In genomic region chr5:88886756-88887741, GRCh38 we compare ENCODE assay signal across 10 cellular contexts. TPM values are rescaled to one million over a fixed set of nuclear protein-coding genes. Genes with fewer than 3 reads are reported as not detected.
A peak's percentile ranks its signal among the peaks of the same experiment; 100 is the strongest.
DNase-seq lines count a peak whose midpoint lies in the region; ATAC-seq and TF ChIP-seq lines count a peak whose summit lies in the region.
"Had no signal": no experiment of that assay in that cellular context is flagged by ENCODE, and none has a peak within 500 bp of the region (broad histone marks: within the 10 kb centered on the region; RNA-seq: fewer than 3 reads in every experiment).

No MANE protein-coding gene starts in this region.

- CTCF ChIA-PET in Panc1 (lab: Charles Lee), result no interaction called here

- in situ Hi-C loops in Panc1 (cut with HindIII; ENCODE audit: low pct_unique_long_range_greater_than_20kb, low sequenced_read_pairs), result no loop called here
- in situ Hi-C loops in transverse colon (cut with MboI; ENCODE audit: low pct_ligation_motif_present in 1 of 4, low pct_unique_long_range_greater_than_20kb in 1 of 4, low sequenced_read_pairs in 3 of 4), result loop anchor here in 2 of 4 donors (10.0 to 25.0 kb wide), 2 partner anchors 150 to 152 kb away; no protein-coding TSS in a partner anchor
- in situ Hi-C loops in GM13976 (cut with MboI; ENCODE audit: low sequenced_read_pairs, unreplicated experiment), result loop anchor here (10.0 to 25.0 kb wide), 3 partner anchors 178 to 850 kb away; no protein-coding TSS in a partner anchor

- POLR2A ChIA-PET in Panc1 (lab: Charles Lee), result no interaction called here

- TF ChIP-seq POLR2A in right lobe of liver (IDR thresholded peaks at IDR 0.05) (no peak), transverse colon (IDR thresholded peaks at IDR 0.05) (no peak)

- no peak for TF ChIP-seq EP300 in transverse colon (IDR thresholded peaks at IDR 0.05; ENCODE audit: low read depth)

- H3K36me3 ChIP-seq in cardiac muscle cell (no peaks in the 10 kb centered on the region), Panc1 (ENCODE audit: control insufficient read depth, insufficient read depth, low read length) (no peaks in the 10 kb centered on the region; the same call in 1 of the 2 replicates), right lobe of liver (no peaks in the 10 kb centered on the region), transverse colon (no peaks in the 10 kb centered on the region)

- H3K27me3 ChIP-seq in cardiac muscle cell (no peaks in the 10 kb centered on the region), Panc1 (ENCODE audit: control insufficient read depth, insufficient read depth, low read length) (no peaks in the 10 kb centered on the region), right lobe of liver (no peaks in the 10 kb centered on the region), transverse colon (no peaks in the 10 kb centered on the region)

- TF ChIP-seq CTCF in cardiac muscle cell (IDR thresholded peaks at IDR 0.05; ENCODE audit: low read depth, low read length) (no peak), Panc1 (IDR thresholded peaks at IDR 0.05) (no peak), right lobe of liver (IDR thresholded peaks at IDR 0.05) (no peak), transverse colon (IDR thresholded peaks at IDR 0.05) (no peak), GM13976 (IDR thresholded peaks at IDR 0.05; ENCODE audit: borderline replicate concordance, control extremely low read depth, extremely low read depth, insufficient read depth, missing control alignments) (no peak)

- H3K4me1 ChIP-seq in cardiac muscle cell (ENCODE audit: low read depth), result peaks cover 18% of the 10 kb centered on the region
- peaks cover 30% of the 10 kb centered on the region for H3K4me1 ChIP-seq in Panc1 (ENCODE audit: control insufficient read depth, insufficient read depth, low read length)
- peaks cover 0 to 10% (median 0%) of the 10 kb centered on the region in 4 donors for H3K4me1 ChIP-seq in right lobe of liver
- peaks cover 0 to 37% (median 2%) of the 10 kb centered on the region in 4 donors for H3K4me1 ChIP-seq in transverse colon

- 38% methylated on average over 6 of the region's 6 CpGs for WGBS in right lobe of liver (ENCODE audit: insufficient coverage, low coverage, low lambda C conversion rate, missing lambda C conversion rate)
- WGBS in transverse colon (ENCODE audit: low coverage in 1 of 2), 2 donors, result 48 to 57% methylated on average over 6 of the region's 6 CpGs

- H3K4me3 ChIP-seq in cardiac muscle cell, result no peak overlapping the region
- H3K4me3 ChIP-seq in Panc1 (ENCODE audit: low read depth in 2 of 2, low read length in 2 of 2), result no peak overlapping the region
- H3K4me3 ChIP-seq in right lobe of liver, result no peak overlapping the region
- H3K4me3 ChIP-seq in transverse colon, result peak overlapping the region in 1 of 4 donors; percentile 14
- H3K4me3 ChIP-seq: A549 had no signal

- H3K9me3 ChIP-seq in cardiac muscle cell (ENCODE audit: low read depth), result no peaks in the 10 kb centered on the region
- H3K9me3 ChIP-seq in Panc1 (ENCODE audit: control insufficient read depth, insufficient read depth, low read depth, low read length), result no peaks in the 10 kb centered on the region
- H3K9me3 ChIP-seq in right lobe of liver, result no peaks in the 10 kb centered on the region
- no peaks in the 10 kb centered on the region for H3K9me3 ChIP-seq in transverse colon
- H3K9me3 ChIP-seq: A549 had no signal

- intact Hi-C loops in cardiac septum (cut with DNase I), result loop anchor here (10.0 kb wide), 1 partner anchor 1048 kb away; no protein-coding TSS in a partner anchor
- intact Hi-C loops in Panc1 (cut with micrococcal nuclease; ENCODE audit: unreplicated experiment), result loop anchor here (10.0 kb wide), 1 partner anchor 1378 kb away; no protein-coding TSS in a partner anchor
- intact Hi-C loops in right lobe of liver (cut with DNase I), result no loop called here
- intact Hi-C loops in transverse colon (cut with DNase I; ENCODE audit: low total_unique reads), result loop anchor here (10.0 kb wide), 1 partner anchor 58 kb away; no protein-coding TSS in a partner anchor

- ATAC-seq in Panc1, result no peak
- ATAC-seq in right lobe of liver, result no peak
- no peak for ATAC-seq in GM21825 (IDR thresholded peaks at IDR 0.05; ENCODE audit: unreplicated experiment)
- ATAC-seq in GM18502 (IDR thresholded peaks at IDR 0.05; ENCODE audit: poor library complexity, unreplicated experiment), result no peak
- ATAC-seq: A549 had no signal

- no peak for DNase-seq in cardiac muscle cell (ENCODE audit: low read depth in 1 of 2, low spot score in 1 of 2)
- DNase-seq in cardiac septum (ENCODE audit: low spot score), result no peak
- DNase-seq in Panc1 (ENCODE audit: low read depth, low spot score), result no peak
- DNase-seq in right lobe of liver, result peak in 1 of 3 donors; percentile 35
- no peak for DNase-seq in transverse colon
- DNase-seq in GM13976 (ENCODE audit: low spot score), result no peak
- DNase-seq: NCI-H187 had no signal

- peak overlapping the region; percentile 24 for H3K27ac ChIP-seq in cardiac muscle cell
- H3K27ac ChIP-seq in Panc1 (ENCODE audit: low read length), result 0 out of 2 replicates have a peak overlapping the region, but pooled peaks have one; percentile 49
- H3K27ac ChIP-seq in right lobe of liver, result peak overlapping the region; percentile 41 to 65 (median 50)
- H3K27ac ChIP-seq in transverse colon, result peak overlapping the region; percentile 83 to 89 (median 89)
- H3K27ac ChIP-seq: A549 had no signal

- BruUV-seq in Panc1 (replicated peaks; lab: Mats Ljungman, UMichigan), result no TSS peak

RNA-seq across cellular contexts. Expression of gene MEF2C, which starts 4.1 kb away (rescaled TPM):
- 95.3 and 175 TPM in 2 replicates for total RNA-seq in cardiac muscle cell
- polyA plus RNA-seq in cardiac muscle cell, result 107 and 137 TPM in 2 replicates
- total RNA-seq in cardiac septum, result 64.6 TPM
- 9.9 TPM for total RNA-seq in Panc1 (2021; ENCODE audit: unreplicated experiment)
- 6.6 TPM for polyA plus RNA-seq in Panc1 (2012; ENCODE audit: insufficient read length)
- 10 to 100 TPM in 2 of 6 experiments, 1 to 10 TPM in 4; 4.4 to 19.4 (median 6.4) TPM for total RNA-seq in right lobe of liver
- total RNA-seq in transverse colon, result 10 to 100 TPM; 17.3 to 58.0 (median 23.5) TPM

Comparison
In these comparisons a context has a peak if more than half of its experiments do, and no peak if none do; other contexts are left out.
1. H3K27ac ChIP-seq: peak in every context shown above with its lines; median percentile 89 in transverse colon; 50 in right lobe of liver; 49 in Panc1; 24 in cardiac muscle cell.
2. intact Hi-C loops: an anchor here in cardiac septum (10.0 kb wide), Panc1 (10.0 kb wide) and transverse colon (10.0 kb wide); none called in right lobe of liver.